15 cellular contexts compared by ENCODE assay signal in the genomic region with DNA sequence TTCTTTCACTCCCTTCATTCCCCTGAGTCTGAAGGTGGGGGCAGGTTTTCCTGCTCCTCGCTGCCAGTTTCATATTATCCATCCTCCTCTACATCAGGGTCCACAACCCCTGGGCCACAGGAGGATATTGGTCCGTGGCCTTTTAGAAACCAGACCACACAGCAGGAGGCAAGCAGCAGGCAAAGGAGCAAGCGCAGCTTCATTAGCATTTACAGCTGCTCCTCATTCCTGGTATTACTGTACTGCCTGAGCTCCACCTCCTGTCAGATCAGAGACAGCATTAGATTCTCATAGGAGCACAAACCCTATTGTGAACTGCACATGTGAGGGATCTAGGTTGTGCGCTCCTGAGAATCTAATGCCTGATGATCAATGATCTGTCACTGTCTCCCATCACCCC.
"Had no signal": no experiment of that assay in that cellular context is flagged by ENCODE, and none has a peak within 500 bp of the region (broad histone marks: within the 10 kb centered on the region; RNA-seq: fewer than 3 reads in every experiment).

No MANE protein-coding gene starts in this region.

- H3K9me3 ChIP-seq: breast epithelium, gastrocnemius medialis, heart left ventricle, left lung, tibial artery had no signal

- DNase-seq: activated CD4-positive, alpha-beta memory T cell treated with anti-CD3 and anti-CD28 coated beads, Interleukin-2, amount 10 ng/mL, durations not matched to agents 7 days and 5 days; activated CD4-positive, alpha-beta T cell treated with anti-CD3 and anti-CD28 coated beads for 48 hours; activated naive CD4-positive, alpha-beta T cell treated with anti-CD3 and anti-CD28 coated beads, Interleukin-2, amount 10 ng/mL, durations not matched to agents 7 days and 5 days; activated T-cell treated with anti-CD3 and anti-CD28 coated beads, Interleukin-2, amount 50 U/mL, for 1 hour; cerebellar nuclear complex; effector CD8-positive, alpha-beta T cell; gastrocnemius medialis; heart left ventricle; left lung; midbrain; stimulated activated naive CD8-positive, alpha-beta T cell treated with anti-CD3 and anti-CD28 coated beads, Interleukin-15, Interleukin-2, amounts not matched to agents 100 U/mL and 50 U/mL, for 24 hours; tibial artery had no signal

- ATAC-seq: esophagus mucosa; gastrocnemius medialis; left lung; stimulated activated naive CD8-positive, alpha-beta T cell treated with anti-CD3 and anti-CD28 coated beads, Interleukin-15, Interleukin-2, amounts not matched to agents 100 U/mL and 50 U/mL, for 24 hours had no signal

- H3K27me3 ChIP-seq: breast epithelium, gastrocnemius medialis, heart left ventricle, left lung, tibial artery had no signal

- H3K36me3 ChIP-seq: breast epithelium, gastrocnemius medialis, left lung had no signal

- H3K4me1 ChIP-seq: breast epithelium, gastrocnemius medialis, heart left ventricle, left lung, tibial artery had no signal

- H3K4me3 ChIP-seq: breast epithelium, gastrocnemius medialis, heart left ventricle, left lung, skin epidermis, tibial artery had no signal

- H3K27ac ChIP-seq: breast epithelium, gastrocnemius medialis, heart left ventricle, left lung, skin epidermis, tibial artery had no signal
